Comparison of ENCODE assay signal across 24 cellular contexts in the genomic region with DNA sequence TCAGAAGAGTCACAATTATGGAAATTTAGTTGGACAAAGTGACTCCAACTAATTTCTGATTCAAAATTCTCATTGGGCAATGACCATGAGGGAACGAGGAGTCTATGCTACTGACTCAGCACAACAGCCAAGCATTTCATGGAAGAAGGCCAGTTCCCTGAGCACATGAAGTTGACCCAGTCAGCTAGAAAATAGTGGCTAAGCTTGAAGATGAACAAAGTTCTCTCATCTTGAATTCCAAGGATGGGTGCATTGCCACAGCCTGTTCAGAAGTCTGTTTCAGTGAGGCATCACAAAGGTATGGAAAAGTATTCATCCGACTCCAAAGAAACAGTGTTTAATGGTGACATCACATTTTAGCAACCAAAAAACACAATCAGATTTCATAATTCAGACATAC.
DNase-seq lines count a peak whose midpoint lies in the region; ATAC-seq and TF ChIP-seq lines count a peak whose summit lies in the region.
"Had no signal": no experiment of that assay in that cellular context is flagged by ENCODE, and none has a peak within 500 bp of the region (broad histone marks: within the 10 kb centered on the region; RNA-seq: fewer than 3 reads in every experiment).

No MANE protein-coding gene starts in this region.

- H4K20me1 ChIP-seq in PC-9 (ENCODE audit: insufficient read depth), result no peaks in the 10 kb centered on the region

- H3K27me3 ChIP-seq in PC-9 (ENCODE audit: insufficient read depth, low read depth) (no peaks in the 10 kb centered on the region), lower lobe of right lung (ENCODE audit: low read depth) (no peaks in the 10 kb centered on the region)
- H3K27me3 ChIP-seq: right atrium auricular region, suprapubic skin, uterus had no signal

- no peak for ATAC-seq in HG02623 (IDR thresholded peaks at IDR 0.05; ENCODE audit: unreplicated experiment)
- ATAC-seq in lower lobe of right lung, result no peak
- ATAC-seq: effector memory CD8-positive, alpha-beta T cell; K562 had no signal

- H3K9me3 ChIP-seq in PC-9 (ENCODE audit: insufficient read depth, low read depth) (no peaks in the 10 kb centered on the region), lower lobe of right lung (no peaks in the 10 kb centered on the region)
- H3K9me3 ChIP-seq: right atrium auricular region, suprapubic skin, uterus had no signal

- peaks cover 9% of the 10 kb centered on the region for H3K4me1 ChIP-seq in PC-9 (replicated peaks; ENCODE audit: insufficient read depth)
- no peaks in the 10 kb centered on the region for H3K4me1 ChIP-seq in lower lobe of right lung
- H3K4me1 ChIP-seq: right atrium auricular region, suprapubic skin, uterus had no signal

- 0 out of 2 replicates have a peak overlapping the region, but pooled peaks have one; percentile 35 for H2AFZ ChIP-seq in PC-9

- H3K4me2 ChIP-seq in PC-9, result no peak overlapping the region

- no peaks in the 10 kb centered on the region for H3F3A ChIP-seq in PC-9 (ENCODE audit: insufficient read depth, low read depth)

- TF ChIP-seq CTCF in PC-9 (conservative IDR thresholded peaks at IDR 0.05) (no peak), lower lobe of right lung (IDR thresholded peaks at IDR 0.05) (no peak), GM13976 (IDR thresholded peaks at IDR 0.05; ENCODE audit: borderline replicate concordance, control extremely low read depth, extremely low read depth, insufficient read depth, missing control alignments) (no peak)

- H3K79me2 ChIP-seq in PC-9 (ENCODE audit: low read depth), result no peaks in the 10 kb centered on the region

- no peaks in the 10 kb centered on the region for H3K9me2 ChIP-seq in PC-9 (ENCODE audit: insufficient read depth)

- no peaks in the 10 kb centered on the region for H3K36me3 ChIP-seq in PC-9 (ENCODE audit: low read depth)
- H3K36me3 ChIP-seq in lower lobe of right lung, result no peaks in the 10 kb centered on the region
- H3K36me3 ChIP-seq: right atrium auricular region, suprapubic skin, uterus had no signal

- peak; percentile 9 for DNase-seq in AG20443 (ENCODE audit: low spot score)
- DNase-seq in PC-9, result no peak
- peak; percentile 2 for DNase-seq in cerebellum (ENCODE audit: low spot score)
- peak; percentile 32 for DNase-seq in kidney tubule cell (ENCODE audit: low spot score)
- DNase-seq in stimulated activated CD4-positive, alpha-beta T cell treated with anti-CD3 and anti-CD28 coated beads, Interleukin-2, amount 100 ng/mL, for 48 hours, result no peak
- no peak for DNase-seq in lower lobe of right lung
- no peak for DNase-seq in GM13976 (ENCODE audit: low spot score)
- DNase-seq: activated CD8-positive, alpha-beta memory T cell treated with anti-CD3 and anti-CD28 coated beads, Interleukin-2, amount 50 U/mL, for 48 hours; activated gamma-delta T cell; amniotic stem cell; COR-L47; effector memory CD8-positive, alpha-beta T cell; kidney; NCI-H1930; NCI-H345; NCI-H82; occipital lobe; OCI-M1; stimulated activated CD4-positive, alpha-beta T cell treated with anti-CD3 and anti-CD28 coated beads, Interleukin-15, amount 100 ng/mL, for 24 hours; uterus had no signal

- POLR2A ChIA-PET in PC-9 (lab: Charles Lee; ENCODE audit: unreplicated experiment), result no interaction called here

- intact Hi-C loops in PC-9 (cut with micrococcal nuclease; ENCODE audit: unreplicated experiment), result no loop called here
- intact Hi-C loops in lower lobe of right lung (cut with DNase I), result no loop called here

- H3K27ac ChIP-seq in PC-9 (no peak overlapping the region), lower lobe of right lung (no peak overlapping the region)
- H3K27ac ChIP-seq: right atrium auricular region, suprapubic skin, uterus had no signal

- no TSS peak for BruUV-seq in PC-9 (replicated peaks; lab: Mats Ljungman, UMichigan)

- CTCF ChIA-PET in PC-9 (lab: Charles Lee), result no interaction called here

- in situ Hi-C loops in GM13976 (cut with MboI; ENCODE audit: low sequenced_read_pairs, unreplicated experiment), result no loop called here

- H3K4me3 ChIP-seq in PC-9 (no peak overlapping the region), lower lobe of right lung (no peak overlapping the region)
- H3K4me3 ChIP-seq: K562, right atrium auricular region, suprapubic skin, uterus had no signal

Comparison
In these comparisons a context has a peak if more than half of its experiments do, and no peak if none do; other contexts are left out.
1. DNase-seq: peak in AG20443 (single experiment), cerebellum (single experiment) and kidney tubule cell (single experiment); none in PC-9 (0 of 2), stimulated activated CD4-positive, alpha-beta T cell treated with anti-CD3 and anti-CD28 coated beads, Interleukin-2, amount 100 ng/mL, for 48 hours (0 of 2), lower lobe of right lung (single experiment) and GM13976 (single experiment).